ENCODE assay signal across 14 cellular contexts in the genomic region with DNA sequence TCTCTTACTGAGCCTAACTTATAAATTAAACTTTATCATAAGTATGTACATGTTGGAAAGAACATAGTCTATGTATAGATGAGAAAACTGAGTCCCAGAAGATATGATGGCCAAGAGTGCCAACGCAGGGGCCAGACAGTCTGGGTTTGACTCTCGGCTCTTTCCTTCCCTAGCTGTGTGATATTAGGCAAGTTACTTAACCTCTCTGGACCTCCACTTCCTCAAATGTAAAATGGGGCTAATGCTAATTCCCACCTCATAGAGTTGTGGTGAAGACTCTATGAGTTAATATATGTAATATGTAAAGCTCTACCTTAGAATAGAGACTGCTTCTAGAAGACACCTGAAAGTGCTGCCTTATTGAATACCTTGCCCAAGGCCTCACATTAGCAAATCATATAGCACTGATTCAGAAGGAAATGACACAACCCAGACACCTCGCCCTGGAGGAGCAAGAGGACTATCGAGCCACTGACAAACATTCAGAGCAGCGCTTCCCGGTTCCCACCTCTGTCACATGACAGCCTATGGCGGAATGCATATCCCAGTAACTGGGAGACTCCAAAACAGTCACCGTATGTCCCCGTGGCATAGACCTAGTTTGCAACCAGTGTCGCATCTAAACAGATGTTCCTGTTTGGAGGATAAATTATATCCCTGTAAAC. TPM values are rescaled to one million over a fixed set of nuclear protein-coding genes. Genes with fewer than 3 reads are reported as not detected.
DNase-seq lines count a peak whose midpoint lies in the region; ATAC-seq, FAIRE-seq and TF ChIP-seq lines count a peak whose summit lies in the region.
"Had no signal": no experiment of that assay in that cellular context is flagged by ENCODE, and none has a peak within 500 bp of the region (broad histone marks: within the 10 kb centered on the region; RNA-seq: fewer than 3 reads in every experiment).

No MANE protein-coding gene starts in this region.

- no peak for TF ChIP-seq RAD21 in K562 (CRISPR knock-in tag; conservative IDR thresholded peaks at IDR 0.05 in 1 of 2, IDR thresholded peaks at IDR 0.05 in 1 of 2)

- no peak for TF ChIP-seq POLR2A in K562 (conservative IDR thresholded peaks at IDR 0.05)

- H3K9ac ChIP-seq in K562 (ENCODE audit: insufficient read depth in 1 of 2, low read depth in 2 of 2, low read length in 2 of 2) = no peak overlapping the region

- WGBS in K562 (ENCODE audit: insufficient coverage, low coverage, missing lambda C conversion rate) = 27% methylated on average over 10 of the region's 10 CpGs

- no peaks in the 10 kb centered on the region for H3K36me3 ChIP-seq in K562 (ENCODE audit: control insufficient read depth, insufficient read depth, low read length)
- H3K36me3 ChIP-seq: BE2C, cardiac muscle cell, esophagus muscularis mucosa, upper lobe of right lung had no signal

- POLR2A ChIA-PET in K562 (lab: Yijun Ruan, JAX) = interaction anchor here (0.6 to 1.3 kb wide), 5 partner anchors 28 to 75 kb away, joined by 3 to 5 read pairs (median 3); no protein-coding TSS in a partner anchor

- no peaks in the 10 kb centered on the region for H3K9me3 Mint-ChIP-seq in stimulated activated naive CD8-positive, alpha-beta T cell treated with anti-CD3 and anti-CD28 coated beads, Interleukin-15, amount 100 ng/mL, for 72 hours
- H3K9me3 Mint-ChIP-seq: activated T-helper 1 cell treated with anti-CD3 and anti-CD28 coated beads, Interleukin-12 subunit alpha, Interleukin-12 subunit beta, Interleukin-2, Interleukin-4 antibody, amounts not matched to agents 30 ng/mL and 10 ng/mL and 1 ng/mL, durations not matched to agents 14 hours and 24 hours and 36 hours had no signal

- intact Hi-C loops in K562 (cut with micrococcal nuclease) = loop anchor here (1.0 to 5.0 kb wide), 6 partner anchors 56 to 356 kb away; no protein-coding TSS in a partner anchor

- H3K27ac ChIP-seq in K562 (ENCODE audit: extremely low read depth, low read depth, low read length) = no peak overlapping the region
- H3K27ac ChIP-seq: cardiac muscle cell, esophagus muscularis mucosa, upper lobe of right lung had no signal

- peaks cover 10% of the 10 kb centered on the region; the same call in 1 of the 2 replicates for H4K20me1 ChIP-seq in K562 (replicated peaks; ENCODE audit: control insufficient read depth, insufficient read depth, low read length)

- peak; percentile 5 for ATAC-seq in stimulated activated naive CD8-positive, alpha-beta T cell treated with anti-CD3 and anti-CD28 coated beads, Interleukin-15, amount 100 ng/mL, for 72 hours
- no peak for ATAC-seq in stimulated activated naive CD8-positive, alpha-beta T cell treated with anti-CD3 and anti-CD28 coated beads, Interleukin-15, Interleukin-2, amounts not matched to agents 100 U/mL and 50 U/mL, for 24 hours
- ATAC-seq in HG03378 (IDR thresholded peaks at IDR 0.05; ENCODE audit: unreplicated experiment) (peak; percentile 15), K562 (peak; percentile 52), HG03045 (IDR thresholded peaks at IDR 0.05; ENCODE audit: unreplicated experiment) (no peak), GM18907 (IDR thresholded peaks at IDR 0.05; ENCODE audit: unreplicated experiment) (no peak)

- no peak for TF ChIP-seq CTCF in K562 (IDR thresholded peaks at IDR 0.05 in 2 of 3, conservative IDR thresholded peaks at IDR 0.05 in 1 of 3; ENCODE audit: insufficient read depth in 2 of 3, low read depth in 1 of 3, low read length in 3 of 3)
- no peak for TF ChIP-seq CTCF in GM20000 (IDR thresholded peaks at IDR 0.05; ENCODE audit: extremely low read depth, missing control alignments)

- in situ Hi-C loops in K562 (cut with MboI) = no loop called here

- no peak overlapping the region for H3K4me3 ChIP-seq in K562
- H3K4me3 ChIP-seq: cardiac muscle cell, esophagus muscularis mucosa, upper lobe of right lung had no signal

- H3K9me3 ChIP-seq in K562 (replicated peaks; ENCODE audit: control insufficient read depth, insufficient read depth, low read depth, low read length) = no peaks in the 10 kb centered on the region
- H3K9me3 ChIP-seq: BE2C, esophagus muscularis mucosa, upper lobe of right lung had no signal

- no peak overlapping the region for H3K4me2 ChIP-seq in K562 (ENCODE audit: insufficient read depth, low read length)

- H3K79me2 ChIP-seq in K562 (ENCODE audit: control insufficient read depth, insufficient read depth, low read length) = no peaks in the 10 kb centered on the region

- peaks cover 7% of the 10 kb centered on the region for H3K27me3 Mint-ChIP-seq in stimulated activated naive CD8-positive, alpha-beta T cell treated with anti-CD3 and anti-CD28 coated beads, Interleukin-15, amount 100 ng/mL, for 72 hours

- peaks cover 12 to 43% of the 10 kb centered on the region in 2 experiments; a peak in 4 of 5 replicates for H3K27me3 ChIP-seq in K562 (ENCODE audit: control insufficient read depth in 2 of 2, insufficient read depth in 2 of 2, low read length in 2 of 2)
- H3K27me3 ChIP-seq: BE2C, upper lobe of right lung had no signal

- H3K4me1 Mint-ChIP-seq in stimulated activated naive CD8-positive, alpha-beta T cell treated with anti-CD3 and anti-CD28 coated beads, Interleukin-15, amount 100 ng/mL, for 72 hours = peaks cover 9% of the 10 kb centered on the region

- no peak for DNase-seq in stimulated activated naive CD8-positive, alpha-beta T cell treated with anti-CD3 and anti-CD28 coated beads, Interleukin-15, amount 100 ng/mL, for 72 hours
- DNase-seq in stimulated activated naive CD8-positive, alpha-beta T cell treated with anti-CD3 and anti-CD28 coated beads, Interleukin-15, Interleukin-2, amounts not matched to agents 100 U/mL and 50 U/mL, for 24 hours = no peak
- DNase-seq in K562 (ENCODE audit: extremely low read depth in 1 of 4, low spot score in 3 of 4) = no peak
- no peak for DNase-seq in NCI-H69 (lab: John Stamatoyannopoulos, UW)
- no peak for DNase-seq in GM20000 (ENCODE audit: low spot score)
- DNase-seq: NCI-H2081 treated with DMSO at 0.1 percent for 48 hours had no signal

- H3K4me1 ChIP-seq in K562 (replicated peaks in 1 of 2; ENCODE audit: control insufficient read depth in 2 of 2, insufficient read depth in 2 of 2, low read length in 2 of 2) = peaks cover 0 to 2% of the 10 kb centered on the region in 2 experiments; a peak in 2 of 5 replicates
- H3K4me1 ChIP-seq: BE2C, upper lobe of right lung had no signal

- H3K27ac Mint-ChIP-seq in stimulated activated naive CD8-positive, alpha-beta T cell treated with anti-CD3 and anti-CD28 coated beads, Interleukin-15, amount 100 ng/mL, for 72 hours = no peak overlapping the region
- H3K27ac Mint-ChIP-seq: activated T-helper 1 cell treated with anti-CD3 and anti-CD28 coated beads, Interleukin-12 subunit alpha, Interleukin-12 subunit beta, Interleukin-2, Interleukin-4 antibody, amounts not matched to agents 30 ng/mL and 10 ng/mL and 1 ng/mL, durations not matched to agents 14 hours and 24 hours and 36 hours had no signal

- BruUV-seq in K562 (replicated peaks; lab: Mats Ljungman, UMichigan) = no TSS peak

- no peaks in the 10 kb centered on the region for H3K9me1 ChIP-seq in K562 (ENCODE audit: control insufficient read depth, insufficient read depth, low read length)

- no peak for FAIRE-seq in K562 (lab: Jason Lieb, UNC)

- CTCF ChIA-PET in K562 (lab: Yijun Ruan, JAX; ENCODE audit: low intra/inter-chr PET ratio) = interaction anchor here (0.6 to 4.4 kb wide), 8 partner anchors 57 to 552 kb away, joined by 4 to 59 read pairs (median 7); no protein-coding TSS in a partner anchor

- TF ChIP-seq EP300 in K562 (IDR thresholded peaks at IDR 0.05; ENCODE audit: low read length) = no peak

- peak overlapping the region; percentile 20; the same call in 1 of the 2 replicates for H2AFZ ChIP-seq in K562 (ENCODE audit: low read depth, low read length)

- H3K4me3 Mint-ChIP-seq in stimulated activated naive CD8-positive, alpha-beta T cell treated with anti-CD3 and anti-CD28 coated beads, Interleukin-15, amount 100 ng/mL, for 72 hours = no peak overlapping the region
- H3K4me3 Mint-ChIP-seq: activated T-helper 1 cell treated with anti-CD3 and anti-CD28 coated beads, Interleukin-12 subunit alpha, Interleukin-12 subunit beta, Interleukin-2, Interleukin-4 antibody, amounts not matched to agents 30 ng/mL and 10 ng/mL and 1 ng/mL, durations not matched to agents 14 hours and 24 hours and 36 hours had no signal

RNA-seq across cellular contexts. Expression of a gene that starts 11.3 kb away (rescaled TPM):
- 6.7 and 23.4 TPM in 2 replicates for total RNA-seq in K562 (2011; cell fraction: chromatin; rRNA removed; ENCODE audit: low replicate concordance)
- 23.4 and 23.5 TPM in 2 replicates for total RNA-seq in K562 (2011; cell fraction: nucleolus; rRNA removed)
- 19.3 and 27.0 TPM in 2 replicates for total RNA-seq in K562 (2011; cell fraction: nucleoplasm; rRNA removed)
- 85.1 and 104 TPM in 2 replicates for total RNA-seq in K562 (2014; rRNA removed)
- total RNA-seq in K562 (2014; rRNA removed; fragmentation: Illumina TruSeq; extraction: Trizol) = 7.3 and 8.6 TPM in 2 replicates
- total RNA-seq in K562 (2015; rRNA removed; fragmentation: Illumina TruSeq; extraction: Trizol) = 19.8 and 23.1 TPM in 2 replicates
- total RNA-seq in K562 (2021) = 102 and 114 TPM in 2 replicates
- 25.2 and 34.9 TPM in 2 replicates for polyA plus RNA-seq in K562 (2011; rRNA removed)
- polyA plus RNA-seq in K562 (2011; cell fraction: cytosol; rRNA removed) = 24.0 and 47.9 TPM in 2 replicates
- polyA plus RNA-seq in K562 (2011; cell fraction: nucleus; rRNA removed) = 132 and 234 TPM in 2 replicates
- 34.4 and 105 TPM in 2 replicates for polyA plus RNA-seq in K562 (2012)
- polyA plus RNA-seq in K562 (2014; fragmentation: Illumina TruSeq; extraction: Trizol) = 90.5 and 97.8 TPM in 2 replicates
- polyA plus RNA-seq in K562 (2014; fragmentation: Nextera tagmentation; extraction: Ambion mirVana) = 1 to 10 TPM; 4.6 to 6.4 TPM
- polyA plus RNA-seq in K562 (2014; rRNA removed) = 76.8 and 80.6 TPM in 2 replicates
- 13.3 and 14.0 TPM in 2 replicates for polyA minus RNA-seq in K562 (2011; rRNA and poly(A)+ RNA removed)
- polyA minus RNA-seq in K562 (2011; cell fraction: cytosol; rRNA and poly(A)+ RNA removed) = 18.8 and 22.2 TPM in 2 replicates
- 28.7 and 29.6 TPM in 2 replicates for polyA minus RNA-seq in K562 (2011; cell fraction: nucleus; rRNA and poly(A)+ RNA removed)

RNA-seq across cellular contexts. Expression of a gene that starts 25.1 kb away (rescaled TPM):
- 3.5 and 11.1 TPM in 2 replicates for total RNA-seq in K562 (2011; cell fraction: chromatin; rRNA removed; ENCODE audit: low replicate concordance)
- 9.9 and 14.3 TPM in 2 replicates for total RNA-seq in K562 (2011; cell fraction: nucleolus; rRNA removed)
- total RNA-seq in K562 (2011; cell fraction: nucleoplasm; rRNA removed) = 7.9 and 10.4 TPM in 2 replicates
- 1.9 and 2.5 TPM in 2 replicates for total RNA-seq in K562 (2014; rRNA removed)
- total RNA-seq in K562 (2014; rRNA removed; fragmentation: Illumina TruSeq; extraction: Trizol) = 0.64 and 0.80 TPM in 2 replicates
- total RNA-seq in K562 (2015; rRNA removed; fragmentation: Illumina TruSeq; extraction: Trizol) = 0.87 and 1.1 TPM in 2 replicates
- total RNA-seq in K562 (2021) = 2.6 and 3.0 TPM in 2 replicates
- 1.7 and 1.9 TPM in 2 replicates for polyA plus RNA-seq in K562 (2011; rRNA removed)
- polyA plus RNA-seq in K562 (2011; cell fraction: cytosol; rRNA removed) = 1.8 and 5.9 TPM in 2 replicates
- 2.1 and 3.4 TPM in 2 replicates for polyA plus RNA-seq in K562 (2011; cell fraction: nucleus; rRNA removed)
- 5.2 and 7.0 TPM in 2 replicates for polyA plus RNA-seq in K562 (2012)
- polyA plus RNA-seq in K562 (2014; fragmentation: Illumina TruSeq; extraction: Trizol) = 1.6 TPM in 2 replicates
- polyA plus RNA-seq in K562 (2014; fragmentation: Nextera tagmentation; extraction: Ambion mirVana) = under 1 TPM; 0.51 to 0.55 TPM
- polyA plus RNA-seq in K562 (2014; rRNA removed) = 0.82 and 1.9 TPM in 2 replicates
- 2.3 and 3.8 TPM in 2 replicates for polyA minus RNA-seq in K562 (2011; rRNA and poly(A)+ RNA removed)
- 3.7 and 4.8 TPM in 2 replicates for polyA minus RNA-seq in K562 (2011; cell fraction: cytosol; rRNA and poly(A)+ RNA removed)
- polyA minus RNA-seq in K562 (2011; cell fraction: nucleus; rRNA and poly(A)+ RNA removed) = 2.3 and 2.7 TPM in 2 replicates

RNA-seq across cellular contexts. Expression of a gene that starts 36.7 kb away (rescaled TPM):
- total RNA-seq in K562 (2011; cell fraction: chromatin; rRNA removed; ENCODE audit: low replicate concordance) = not detected in 2 replicates
- total RNA-seq in K562 (2011; cell fraction: nucleolus; rRNA removed) = not detected in 2 replicates
- not detected in 2 replicates for total RNA-seq in K562 (2011; cell fraction: nucleoplasm; rRNA removed)
- total RNA-seq in K562 (2014; rRNA removed) (not detected in 2 replicates), K562 (2014; rRNA removed; fragmentation: Illumina TruSeq; extraction: Trizol) (not detected in 2 replicates), K562 (2015; rRNA removed; fragmentation: Illumina TruSeq; extraction: Trizol) (not detected in 2 replicates), K562 (2021) (not detected in 2 replicates)
- polyA plus RNA-seq in K562 (2011; rRNA removed) (0.11 and 0.12 TPM in 2 replicates), K562 (2014; fragmentation: Illumina TruSeq; extraction: Trizol) (not detected in 2 replicates), K562 (2014; fragmentation: Nextera tagmentation; extraction: Ambion mirVana) (not detected), K562 (2014; rRNA removed) (0.15 TPM in 1 of 2 replicates, not detected in the other)
- 0.04 and 0.66 TPM in 2 replicates for polyA plus RNA-seq in K562 (2011; cell fraction: cytosol; rRNA removed)
- polyA plus RNA-seq in K562 (2011; cell fraction: nucleus; rRNA removed) = 0.70 and 0.72 TPM in 2 replicates
- 0.08 TPM in 1 of 2 replicates, not detected in the other for polyA plus RNA-seq in K562 (2012)
- polyA minus RNA-seq in K562 (2011; rRNA and poly(A)+ RNA removed) = not detected in 2 replicates
- polyA minus RNA-seq in K562 (2011; cell fraction: cytosol; rRNA and poly(A)+ RNA removed) = not detected in 2 replicates
- polyA minus RNA-seq in K562 (2011; cell fraction: nucleus; rRNA and poly(A)+ RNA removed) = 0.56 TPM in 1 of 2 replicates, not detected in the other
- total RNA-seq: activated T-helper 1 cell treated with anti-CD3 and anti-CD28 coated beads, Interleukin-12 subunit alpha, Interleukin-12 subunit beta, Interleukin-2, Interleukin-4 antibody, amounts not matched to agents 30 ng/mL and 10 ng/mL and 1 ng/mL, durations not matched to agents 14 hours and 24 hours and 36 hours; cardiac muscle cell; upper lobe of right lung had no signal

RNA-seq across cellular contexts. Expression of a gene that starts 45.5 kb away (rescaled TPM):
- not detected in 2 replicates for total RNA-seq in K562 (2011; cell fraction: chromatin; rRNA removed; ENCODE audit: low replicate concordance)
- not detected in 2 replicates for total RNA-seq in K562 (2011; cell fraction: nucleolus; rRNA removed)
- total RNA-seq in K562 (2011; cell fraction: nucleoplasm; rRNA removed) = not detected in 2 replicates
- total RNA-seq in K562 (2014; rRNA removed) (not detected in 2 replicates), K562 (2014; rRNA removed; fragmentation: Illumina TruSeq; extraction: Trizol) (not detected in 2 replicates), K562 (2015; rRNA removed; fragmentation: Illumina TruSeq; extraction: Trizol) (not detected in 2 replicates), K562 (2021) (not detected in 2 replicates)
- polyA plus RNA-seq in K562 (2011; rRNA removed) (not detected in 2 replicates), K562 (2014; fragmentation: Illumina TruSeq; extraction: Trizol) (not detected in 2 replicates), K562 (2014; fragmentation: Nextera tagmentation; extraction: Ambion mirVana) (not detected), K562 (2014; rRNA removed) (not detected in 2 replicates)
- not detected in 2 replicates for polyA plus RNA-seq in K562 (2011; cell fraction: cytosol; rRNA removed)
- polyA plus RNA-seq in K562 (2011; cell fraction: nucleus; rRNA removed) = not detected in 2 replicates
- polyA plus RNA-seq in K562 (2012) = not detected in 2 replicates
- polyA minus RNA-seq in K562 (2011; rRNA and poly(A)+ RNA removed) = not detected in 2 replicates
- polyA minus RNA-seq in K562 (2011; cell fraction: cytosol; rRNA and poly(A)+ RNA removed) = not detected in 2 replicates
- polyA minus RNA-seq in K562 (2011; cell fraction: nucleus; rRNA and poly(A)+ RNA removed) = not detected in 2 replicates
- total RNA-seq: activated T-helper 1 cell treated with anti-CD3 and anti-CD28 coated beads, Interleukin-12 subunit alpha, Interleukin-12 subunit beta, Interleukin-2, Interleukin-4 antibody, amounts not matched to agents 30 ng/mL and 10 ng/mL and 1 ng/mL, durations not matched to agents 14 hours and 24 hours and 36 hours; cardiac muscle cell; esophagus muscularis mucosa; upper lobe of right lung had no signal
- polyA plus RNA-seq: cardiac muscle cell had no signal

Comparison
In these comparisons a context has a peak if more than half of its experiments do, and no peak if none do; other contexts are left out.
1. ATAC-seq: peak in stimulated activated naive CD8-positive, alpha-beta T cell treated with anti-CD3 and anti-CD28 coated beads, Interleukin-15, amount 100 ng/mL, for 72 hours (single experiment), HG03378 (single experiment) and K562 (single experiment); none in stimulated activated naive CD8-positive, alpha-beta T cell treated with anti-CD3 and anti-CD28 coated beads, Interleukin-15, Interleukin-2, amounts not matched to agents 100 U/mL and 50 U/mL, for 24 hours (single experiment), HG03045 (single experiment) and GM18907 (single experiment).